15 cellular contexts compared by ENCODE assay signal in the genomic region with DNA sequence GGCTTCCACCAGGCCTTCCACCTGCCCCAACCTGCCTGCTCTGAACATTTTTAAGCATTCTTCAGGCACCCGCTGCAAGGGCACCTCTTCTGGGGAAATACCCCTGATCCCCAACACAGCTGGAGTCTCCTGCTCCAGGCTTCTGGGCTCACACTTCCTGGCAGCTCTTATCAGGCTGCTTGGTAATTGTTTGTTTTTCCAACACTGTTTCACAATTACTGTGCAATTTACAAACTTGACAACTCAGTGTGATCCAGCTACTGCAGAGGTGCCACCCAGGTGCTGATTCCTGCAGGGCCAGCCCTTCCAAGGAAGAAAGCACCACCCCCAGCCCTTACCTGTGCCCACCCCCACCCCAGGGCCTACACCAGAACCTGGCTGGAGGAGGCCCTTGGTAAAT.
A peak's percentile ranks its signal among the peaks of the same experiment; 100 is the strongest.
DNase-seq lines count a peak whose midpoint lies in the region; ATAC-seq and TF ChIP-seq lines count a peak whose summit lies in the region.
"Had no signal": no experiment of that assay in that cellular context is flagged by ENCODE, and none has a peak within 500 bp of the region (broad histone marks: within the 10 kb centered on the region; RNA-seq: fewer than 3 reads in every experiment).

No MANE protein-coding gene starts in this region.

- intact Hi-C loops in prostate gland (cut with DNase I): no loop called here

- no peak overlapping the region for H3K27ac ChIP-seq in prostate gland
- H3K27ac ChIP-seq: heart right ventricle, neutrophil, suprapubic skin had no signal

- DNase-seq in HuH-7.5 (ENCODE audit: low spot score) (peak; percentile 55), NCI-H510A treated with DMSO at 0.1 percent for 48 hours (lab: John Stamatoyannopoulos, UW) (peak; percentile 90), fibroblast of pulmonary artery (ENCODE audit: low read depth) (peak; percentile 33), prostate gland (ENCODE audit: low spot score) (peak; percentile 9), RPMI8226 (no peak)
- DNase-seq: activated CD8-positive, alpha-beta memory T cell treated with anti-CD3 and anti-CD28 coated beads for 24 hours; activated gamma-delta T cell; heart right ventricle; MM.1S; SIG-M5; stimulated activated CD4-positive, alpha-beta T cell treated with anti-CD3 and anti-CD28 coated beads, Interleukin-12 subunit alpha, Interleukin-12 subunit beta, amount 100 ng/mL, for 4 hours had no signal

- no peak for ATAC-seq in HG03460 (IDR thresholded peaks at IDR 0.05; ENCODE audit: unreplicated experiment)
- ATAC-seq in HG03521 (IDR thresholded peaks at IDR 0.05; ENCODE audit: unreplicated experiment): no peak
- ATAC-seq: heart right ventricle had no signal

- no peaks in the 10 kb centered on the region for H3K36me3 ChIP-seq in prostate gland
- H3K36me3 ChIP-seq: heart right ventricle, neutrophil, suprapubic skin had no signal

- no peak for TF ChIP-seq POLR2A in prostate gland (IDR thresholded peaks at IDR 0.05)

- no peaks in the 10 kb centered on the region for H3K4me1 ChIP-seq in prostate gland (replicated peaks)

- H3K4me3 ChIP-seq in fibroblast of pulmonary artery (replicated peaks; ENCODE audit: low read depth, low read length) (no peak overlapping the region), prostate gland (no peak overlapping the region)
- H3K4me3 ChIP-seq: heart right ventricle, suprapubic skin had no signal

- WGBS in prostate gland: 34% methylated on average over 1 of the region's 1 CpG

- no peaks in the 10 kb centered on the region for H3K27me3 ChIP-seq in prostate gland (replicated peaks; ENCODE audit: insufficient read depth)
- H3K27me3 ChIP-seq: heart right ventricle, neutrophil, suprapubic skin had no signal

- TF ChIP-seq CTCF in fibroblast of pulmonary artery (IDR thresholded peaks at IDR 0.05; ENCODE audit: low read length, missing control alignments) (no peak), prostate gland (IDR thresholded peaks at IDR 0.05) (no peak)

- H3K9me3 ChIP-seq in prostate gland: no peaks in the 10 kb centered on the region
- H3K9me3 ChIP-seq: heart right ventricle, neutrophil, suprapubic skin had no signal
